ENCODE assay signal across 16 cellular contexts in genomic region chr10:97518601-97519043, GRCh38. TPM values are rescaled to one million over a fixed set of nuclear protein-coding genes. Genes with fewer than 3 reads are reported as not detected.
A peak's percentile ranks its signal among the peaks of the same experiment; 100 is the strongest.
DNase-seq lines count a peak whose midpoint lies in the region; ATAC-seq and TF ChIP-seq lines count a peak whose summit lies in the region.
"Had no signal": no experiment of that assay in that cellular context is flagged by ENCODE, and none has a peak within 500 bp of the region (broad histone marks: within the 10 kb centered on the region; RNA-seq: fewer than 3 reads in every experiment).

No MANE protein-coding gene starts in this region.

- no peaks in the 10 kb centered on the region for H3K9me3 Mint-ChIP-seq in stimulated activated naive CD8-positive, alpha-beta T cell treated with anti-CD3 and anti-CD28 coated beads, Interleukin-15, amount 100 ng/mL, for 72 hours

- H3K27ac Mint-ChIP-seq in stimulated activated naive CD8-positive, alpha-beta T cell treated with anti-CD3 and anti-CD28 coated beads, Interleukin-15, amount 100 ng/mL, for 72 hours = no peak overlapping the region

- H3K27ac ChIP-seq in lower lobe of right lung = peak overlapping the region; percentile 60
- H3K27ac ChIP-seq: SK-N-MC had no signal

- peaks cover 29% of the 10 kb centered on the region for H3K27me3 Mint-ChIP-seq in stimulated activated naive CD8-positive, alpha-beta T cell treated with anti-CD3 and anti-CD28 coated beads, Interleukin-15, amount 100 ng/mL, for 72 hours

- peak; percentile 29 for ATAC-seq in Right ventricle myocardium inferior
- ATAC-seq in lower lobe of right lung = no peak
- no peak for ATAC-seq in GM21390 (IDR thresholded peaks at IDR 0.05; ENCODE audit: unreplicated experiment)
- no peak for ATAC-seq in HG03108 (IDR thresholded peaks at IDR 0.05; ENCODE audit: unreplicated experiment)
- ATAC-seq in stimulated activated naive CD8-positive, alpha-beta T cell treated with anti-CD3 and anti-CD28 coated beads, Interleukin-15, amount 100 ng/mL, for 72 hours = no peak
- ATAC-seq: left colon had no signal

- peaks cover 74% of the 10 kb centered on the region for H3K4me1 ChIP-seq in lower lobe of right lung

- no peak overlapping the region for H3K4me3 Mint-ChIP-seq in stimulated activated naive CD8-positive, alpha-beta T cell treated with anti-CD3 and anti-CD28 coated beads, Interleukin-15, amount 100 ng/mL, for 72 hours

- no peak for DNase-seq in Right ventricle myocardium inferior (ENCODE audit: missing footprints)
- no peak for DNase-seq in cardiac septum (ENCODE audit: low spot score)
- peak; percentile 47 for DNase-seq in dermis blood vessel endothelial cell
- no peak for DNase-seq in lower lobe of right lung
- no peak for DNase-seq in DMS79 treated with DMSO at 0.1 percent for 48 hours (lab: John Stamatoyannopoulos, UW)
- DNase-seq in stimulated activated naive CD8-positive, alpha-beta T cell treated with anti-CD3 and anti-CD28 coated beads, Interleukin-15, amount 100 ng/mL, for 72 hours = no peak
- DNase-seq: activated CD4-positive, CD25-positive, alpha-beta regulatory T cell treated with anti-CD3 and anti-CD28 coated beads, Interleukin-2, amount 50 U/mL, for 72 hours; caudate nucleus; foreskin melanocyte; left colon; NCI-H1092 treated with DMSO at 0.1 percent for 48 hours; NCI-H526; stimulated activated CD4-positive, alpha-beta T cell treated with anti-CD3 and anti-CD28 coated beads, Interleukin-2, amount 100 ng/mL, for 48 hours had no signal

- intact Hi-C loops in Right ventricle myocardium inferior (cut with DNase I) = no loop called here
- intact Hi-C loops in cardiac septum (cut with DNase I) = no loop called here
- intact Hi-C loops in lower lobe of right lung (cut with DNase I) = no loop called here

- no peaks in the 10 kb centered on the region for H3K4me1 Mint-ChIP-seq in stimulated activated naive CD8-positive, alpha-beta T cell treated with anti-CD3 and anti-CD28 coated beads, Interleukin-15, amount 100 ng/mL, for 72 hours

- H3K9me3 ChIP-seq in lower lobe of right lung = no peaks in the 10 kb centered on the region

- no peak for TF ChIP-seq CTCF in lower lobe of right lung (IDR thresholded peaks at IDR 0.05)

- H3K36me3 ChIP-seq in lower lobe of right lung = no peaks in the 10 kb centered on the region

- H3K27me3 ChIP-seq in lower lobe of right lung (ENCODE audit: low read depth) = no peaks in the 10 kb centered on the region

- H3K4me3 ChIP-seq in lower lobe of right lung = no peak overlapping the region
- H3K4me3 ChIP-seq: SK-N-MC had no signal

RNA-seq across cellular contexts. Expression of gene UBTD1, which starts 19.9 kb away (rescaled TPM):
- total RNA-seq in Right ventricle myocardium inferior (26.6 TPM), cardiac septum (25.5 TPM), dermis blood vessel endothelial cell (63.4 and 78.1 TPM in 2 replicates), lower lobe of right lung (37.7 TPM)

RNA-seq across cellular contexts. Expression of gene MMS19, which starts 20.4 kb away (rescaled TPM):
- total RNA-seq in Right ventricle myocardium inferior (37.7 TPM), cardiac septum (46.7 TPM), dermis blood vessel endothelial cell (95.5 and 102 TPM in 2 replicates), lower lobe of right lung (65.5 TPM)

RNA-seq across cellular contexts. Expression of gene ANKRD2, which starts 54.0 kb away (rescaled TPM):
- total RNA-seq in Right ventricle myocardium inferior = 418 TPM
- 138 TPM for total RNA-seq in cardiac septum
- total RNA-seq in dermis blood vessel endothelial cell = 0.34 and 1.1 TPM in 2 replicates
- 0.35 TPM for total RNA-seq in lower lobe of right lung
- total RNA-seq: left colon had no signal

Comparison
In these comparisons a context has a peak if more than half of its experiments do, and no peak if none do; other contexts are left out.
1. RNA of gene ANKRD2, which starts 54.0 kb away (total RNA-seq): 418 TPM in Right ventricle myocardium inferior (single experiment) and 138 TPM in cardiac septum (single experiment); 0.35 TPM in lower lobe of right lung (single experiment) and 0.34 to 1.1 TPM in dermis blood vessel endothelial cell; every median in the first group is over 10 times any median in the second.